Comparison of ENCODE assay signal across 23 cellular contexts in the genomic region with DNA sequence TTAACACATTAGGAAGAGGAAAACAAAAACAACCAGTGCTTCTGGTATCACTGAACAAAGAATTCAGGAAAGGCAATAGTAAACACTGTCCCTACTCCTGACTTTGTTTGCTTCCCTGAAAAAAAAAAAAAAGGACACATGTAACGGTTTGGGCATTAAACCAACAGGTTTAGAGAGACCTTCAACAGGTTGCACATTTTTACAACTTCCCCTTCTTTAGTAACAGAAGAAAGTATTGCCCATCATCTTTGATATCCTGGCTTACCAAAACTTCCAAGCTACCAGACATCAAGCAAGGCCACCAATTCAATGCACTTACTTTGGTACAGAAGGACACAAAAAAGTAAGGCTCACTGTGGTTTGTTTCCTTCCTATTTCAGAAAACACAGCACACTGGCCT.
"Had no signal": no experiment of that assay in that cellular context is flagged by ENCODE, and none has a peak within 500 bp of the region (broad histone marks: within the 10 kb centered on the region; RNA-seq: fewer than 3 reads in every experiment).

No MANE protein-coding gene starts in this region.

- H3K27ac Mint-ChIP-seq: activated B cell treated with CpG ODN at 0.5 μM for 24 hours, progenitor cell of endocrine pancreas had no signal

- H3K27me3 Mint-ChIP-seq: activated B cell treated with CpG ODN at 0.5 μM for 24 hours; activated CD4-positive, alpha-beta memory T cell treated with anti-CD3 and anti-CD28 coated beads for 36 hours; activated naive CD8-positive, alpha-beta T cell treated with anti-CD3 and anti-CD28 coated beads for 36 hours; naive thymus-derived CD8-positive, alpha-beta T cell; progenitor cell of endocrine pancreas; T-cell had no signal

- H3K9me3 Mint-ChIP-seq: activated B cell treated with CpG ODN at 0.5 μM for 24 hours; activated CD4-positive, alpha-beta memory T cell treated with anti-CD3 and anti-CD28 coated beads for 36 hours; naive thymus-derived CD8-positive, alpha-beta T cell; T-cell had no signal

- H3K27me3 ChIP-seq: brain microvascular endothelial cell, hepatocyte, vagina had no signal

- H3K36me3 ChIP-seq: brain microvascular endothelial cell, vagina had no signal

- DNase-seq: activated B cell treated with CpG ODN at 0.5 μM for 24 hours; activated CD4-positive, alpha-beta memory T cell treated with anti-CD3 and anti-CD28 coated beads for 36 hours; activated CD4-positive, alpha-beta T cell treated with anti-CD3 and anti-CD28 coated beads for 4 hours; activated naive CD4-positive, alpha-beta T cell; activated naive CD8-positive, alpha-beta T cell treated with anti-CD3 and anti-CD28 coated beads for 36 hours; activated T-cell treated with anti-CD3 and anti-CD28 coated beads for 4 hours; anterior cingulate cortex; brain microvascular endothelial cell; cortex of kidney; effector CD8-positive, alpha-beta T cell; foreskin fibroblast; left cardiac atrium; mesendoderm; naive thymus-derived CD8-positive, alpha-beta T cell; occipital lobe; stimulated activated CD4-positive, alpha-beta T cell treated with anti-CD3 and anti-CD28 coated beads, Interleukin-12 subunit alpha, Interleukin-12 subunit beta, amount 100 ng/mL, for 4 hours; stimulated activated CD4-positive, alpha-beta T cell treated with anti-CD3 and anti-CD28 coated beads, Interleukin-1b, Interleukin-23, amount 100 ng/mL, for 48 hours; stimulated activated naive CD8-positive, alpha-beta T cell treated with anti-CD3 and anti-CD28 coated beads, Interleukin-15, Interleukin-2, amounts not matched to agents 100 U/mL and 50 U/mL, for 24 hours; T-cell; trophoblast cell had no signal

- H3K27ac ChIP-seq: brain microvascular endothelial cell, hepatocyte, vagina had no signal

- H3K4me1 ChIP-seq: vagina had no signal

- H3K4me3 ChIP-seq: hepatocyte, vagina had no signal

- H3K4me3 Mint-ChIP-seq: activated B cell treated with CpG ODN at 0.5 μM for 24 hours; activated CD4-positive, alpha-beta memory T cell treated with anti-CD3 and anti-CD28 coated beads for 36 hours; activated naive CD8-positive, alpha-beta T cell treated with anti-CD3 and anti-CD28 coated beads for 36 hours; naive thymus-derived CD8-positive, alpha-beta T cell; T-cell had no signal

- H3K9me3 ChIP-seq: vagina had no signal

- ATAC-seq: naive thymus-derived CD8-positive, alpha-beta T cell; T-cell had no signal
